Comparison of ENCODE assay signal across 8 cellular contexts in the genomic region with DNA sequence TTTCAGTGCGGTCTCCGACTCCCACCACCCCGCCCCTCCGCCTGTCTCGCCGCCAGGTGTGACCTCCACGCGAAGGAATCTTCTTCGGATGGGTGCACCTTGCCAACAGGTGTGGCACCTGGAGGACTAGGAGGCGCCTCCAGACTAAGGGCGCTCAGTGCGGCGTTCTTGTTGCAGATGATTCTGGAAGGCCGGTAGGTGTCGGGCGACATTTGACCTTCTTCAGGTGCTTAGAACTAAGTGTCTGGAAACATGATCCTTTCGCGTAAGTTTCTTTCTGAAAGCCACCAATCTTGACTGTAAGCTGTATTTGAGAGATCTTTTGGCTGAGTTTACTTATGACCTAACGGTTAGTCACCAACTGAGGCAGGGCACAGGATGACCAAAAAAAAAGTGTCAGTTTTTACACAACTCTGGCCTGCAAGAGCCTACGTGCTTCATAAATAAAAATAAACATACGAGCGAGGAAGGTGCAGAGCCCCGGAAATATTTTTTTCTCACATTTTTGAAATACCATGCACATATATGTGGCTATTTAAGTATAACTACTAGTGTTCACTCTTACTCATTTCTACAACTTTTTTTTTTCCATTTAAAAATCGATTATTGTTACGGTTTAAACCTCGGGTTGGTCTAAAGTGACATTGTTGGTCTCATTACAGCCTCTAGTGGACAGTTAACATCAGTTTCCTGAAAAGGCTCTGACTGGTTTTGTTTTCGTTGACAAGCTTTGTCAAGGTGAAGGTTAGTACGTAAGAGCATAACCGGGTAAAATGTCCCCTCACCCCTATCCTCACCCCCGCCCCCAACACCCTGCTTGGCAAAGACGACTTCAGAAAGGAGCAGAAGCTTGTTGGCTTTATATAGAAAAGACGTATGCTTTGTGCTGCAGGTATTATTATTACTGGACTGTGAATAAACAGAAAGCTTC. TPM values are rescaled to one million over a fixed set of nuclear protein-coding genes. Genes with fewer than 3 reads are reported as not detected.
DNase-seq lines count a peak whose midpoint lies in the region; ATAC-seq lines count a peak whose summit lies in the region.

No MANE protein-coding gene starts in this region.

- intact Hi-C loops in Right ventricle myocardium inferior (cut with DNase I) = loop anchor here (2.0 to 10.0 kb wide), 3 partner anchors 328 to 518 kb away; no protein-coding TSS in a partner anchor
- intact Hi-C loops in cardiac septum (cut with DNase I) = loop anchor here (2.0 to 10.0 kb wide), 5 partner anchors 221 to 518 kb away; no protein-coding TSS in a partner anchor

- H3K9me3 ChIP-seq in ectodermal cell (ENCODE audit: control insufficient read depth, low read length) = no peaks in the 10 kb centered on the region

- H3K36me3 ChIP-seq in ectodermal cell (ENCODE audit: control insufficient read depth, insufficient read depth, low read length) = no peaks in the 10 kb centered on the region

- peak overlapping the region; percentile 59 for H3K4me3 ChIP-seq in ectodermal cell (ENCODE audit: insufficient read depth, low read depth, low read length)

- ATAC-seq in Right ventricle myocardium inferior (no peak), HG02938 (IDR thresholded peaks at IDR 0.05; ENCODE audit: unreplicated experiment) (peak; percentile 40)

- DNase-seq in Right ventricle myocardium inferior (ENCODE audit: missing footprints) = peak; percentile 73
- no peak for DNase-seq in cardiac septum (ENCODE audit: low spot score)
- DNase-seq in NCI-H446 treated with DMSO at 0.1 percent for 48 hours (lab: John Stamatoyannopoulos, UW) = peak; percentile 80
- peak; percentile 32 to 52 for DNase-seq in activated CD4-positive, alpha-beta T cell treated with anti-CD3 and anti-CD28 coated beads, Interleukin-2, amount 50 U/mL, for 24 hours (ENCODE audit: low read depth in 1 of 2, low spot score in 1 of 2)
- DNase-seq in lung microvascular endothelial cell (ENCODE audit: low read depth in 2 of 2) = peak; percentile 77 to 91
- DNase-seq in stimulated activated CD8-positive, alpha-beta memory T cell treated with anti-CD3 and anti-CD28 coated beads, Interleukin-4, amount 100 ng/mL, for 24 hours (ENCODE audit: low read depth) = peak; percentile 26

- H3K4me1 ChIP-seq in ectodermal cell (ENCODE audit: control insufficient read depth, insufficient read depth, low read length) = peaks cover 12% of the 10 kb centered on the region

- no peak overlapping the region for H3K27ac ChIP-seq in ectodermal cell (ENCODE audit: insufficient read depth, low read depth, low read length, poor library complexity, severe bottlenecking)

- WGBS in ectodermal cell, 2 experiments = 2 to 3% methylated on average over 26 to 30 of the region's 32 CpGs

- peaks cover 45% of the 10 kb centered on the region for H3K27me3 ChIP-seq in ectodermal cell (ENCODE audit: control insufficient read depth, insufficient read depth, low read length, poor library complexity, severe bottlenecking)

RNA-seq across cellular contexts. Expression of a gene that starts 1.6 kb away (rescaled TPM):
- total RNA-seq in Right ventricle myocardium inferior (42.5 TPM), cardiac septum (40.2 TPM), lung microvascular endothelial cell (8.7 and 9.1 TPM in 2 replicates)
- polyA plus RNA-seq in ectodermal cell (2013, experiment 1 of 4) = 1.8 TPM
- polyA plus RNA-seq in ectodermal cell (2013, experiment 2 of 4) = 2.4 TPM
- 1.6 TPM for polyA plus RNA-seq in ectodermal cell (2013, experiment 3 of 4)
- 2.3 TPM for polyA plus RNA-seq in ectodermal cell (2013, experiment 4 of 4)
